16 cellular contexts compared by ENCODE assay signal in genomic region chr6:79239538-79240168, GRCh38.
DNase-seq lines count a peak whose midpoint lies in the region; ATAC-seq, FAIRE-seq and TF ChIP-seq lines count a peak whose summit lies in the region.
"Had no signal": no experiment of that assay in that cellular context is flagged by ENCODE, and none has a peak within 500 bp of the region (broad histone marks: within the 10 kb centered on the region; RNA-seq: fewer than 3 reads in every experiment).

No MANE protein-coding gene starts in this region.

- no peaks in the 10 kb centered on the region for H3K36me3 ChIP-seq in WERI-Rb-1

- ATAC-seq in GM19395 (IDR thresholded peaks at IDR 0.05; ENCODE audit: unreplicated experiment) (peak; percentile 81), HG02798 (IDR thresholded peaks at IDR 0.05; ENCODE audit: poor library complexity, unreplicated experiment) (peak; percentile 66), HG03520 (IDR thresholded peaks at IDR 0.05; ENCODE audit: unreplicated experiment) (peak; percentile 55)

- no peak overlapping the region for H3K4me3 ChIP-seq in GM12865 (ENCODE audit: low read depth, low read length)
- H3K4me3 ChIP-seq in WERI-Rb-1 (ENCODE audit: low read depth, low read length) = no peak overlapping the region
- H3K4me3 ChIP-seq: coronary artery, lung, psoas muscle had no signal

- H3K27me3 ChIP-seq in WERI-Rb-1 (ENCODE audit: insufficient read depth, low read depth, severe bottlenecking) = no peaks in the 10 kb centered on the region

- DNase-seq in GM12865 (ENCODE audit: low read depth) (peak; percentile 30), WERI-Rb-1 (no peak), glomerular visceral epithelial cell (ENCODE audit: extremely low spot score) (no peak), HTR-8/SVneo (ENCODE audit: insufficient read length, low spot score) (no peak)
- no peak for DNase-seq in activated CD4-positive, alpha-beta T cell treated with anti-CD3 and anti-CD28 coated beads for 48 hours
- DNase-seq: activated CD4-positive, alpha-beta memory T cell treated with anti-CD3 and anti-CD28 coated beads, Interleukin-2, amount 10 ng/mL, durations not matched to agents 7 days and 5 days; activated naive CD8-positive, alpha-beta T cell treated with anti-CD3 and anti-CD28 coated beads, Interleukin-2, amount 10 ng/mL, durations not matched to agents 7 days and 5 days; H7; Kasumi-1; NCI-H510A; psoas muscle had no signal

- no peak for FAIRE-seq in HTR-8/SVneo (lab: Jason Lieb, UNC)

- no peaks in the 10 kb centered on the region for H3K9me3 ChIP-seq in WERI-Rb-1 (ENCODE audit: severe bottlenecking)
- H3K9me3 ChIP-seq: psoas muscle had no signal

- TF ChIP-seq CTCF in GM12865 (IDR thresholded peaks at IDR 0.05; ENCODE audit: insufficient read depth, low read depth, low read length, missing control alignments) = no peak
- no peak for TF ChIP-seq CTCF in WERI-Rb-1 (IDR thresholded peaks at IDR 0.05; ENCODE audit: low read depth, low read length)

- no peak overlapping the region for H3K27ac ChIP-seq in WERI-Rb-1
- H3K27ac ChIP-seq: coronary artery, psoas muscle had no signal
